In genomic region chr4:120066525-120067333, GRCh38 we compare ENCODE assay signal across 8 cellular contexts. TPM values are rescaled to one million over a fixed set of nuclear protein-coding genes. Genes with fewer than 3 reads are reported as not detected.
A peak's percentile ranks its signal among the peaks of the same experiment; 100 is the strongest.
DNase-seq lines count a peak whose midpoint lies in the region; ATAC-seq and TF ChIP-seq lines count a peak whose summit lies in the region.

TSS of gene MAD2L1 (minus strand) at chr4:120066848. CDS start at chr4:120066734, 114 bp downstream.

- no peaks in the 10 kb centered on the region for H3K9me3 Mint-ChIP-seq in IgD-negative memory B cell

- peak; percentile 80 for ATAC-seq in GM21529 (IDR thresholded peaks at IDR 0.05; ENCODE audit: unreplicated experiment)

- H3K27me3 Mint-ChIP-seq in IgD-negative memory B cell = no peaks in the 10 kb centered on the region

- peak within 1 kb of the TSS; percentile 91 to 99 (median 99) for H3K27ac Mint-ChIP-seq in IgD-negative memory B cell

- peak within 1 kb of the TSS; percentile 73 for H3K4me3 ChIP-seq in epithelial cell of esophagus (ENCODE audit: low read length)
- peak within 1 kb of the TSS; percentile 66 for H3K4me3 ChIP-seq in mononuclear cell (ENCODE audit: low read length)

- peaks cover 24% of the 10 kb centered on the region for H3K4me1 ChIP-seq in mononuclear cell (ENCODE audit: insufficient read depth, low read length)

- H3K36me3 Mint-ChIP-seq in IgD-negative memory B cell = peaks cover 3% of the 10 kb centered on the region

- H3K4me3 Mint-ChIP-seq in IgD-negative memory B cell = peak within 1 kb of the TSS; percentile 91 to 98 (median 98)

- H3K9me3 ChIP-seq in mononuclear cell (ENCODE audit: low read depth, low read length) = no peaks in the 10 kb centered on the region

- H3K27me3 ChIP-seq in mononuclear cell (ENCODE audit: insufficient read depth, low read length) = no peaks in the 10 kb centered on the region

- no peak for TF ChIP-seq CTCF in epithelial cell of esophagus (IDR thresholded peaks at IDR 0.05; ENCODE audit: insufficient read depth, low read depth, low read length, missing control alignments)

- H3K4me1 Mint-ChIP-seq in IgD-negative memory B cell = peaks cover 11 to 29% (median 17%) of the 10 kb centered on the region in 3 donors

- DNase-seq in DMS 273 treated with DMSO at 0.1 percent for 48 hours (lab: John Stamatoyannopoulos, UW) (peak; percentile 88), OCI-M2 (lab: John Stamatoyannopoulos, UW; ENCODE audit: unreplicated experiment) (peak; percentile 75), activated T-cell treated with anti-CD3 and anti-CD28 coated beads for 4 hours (peak; percentile 97), epithelial cell of esophagus (ENCODE audit: low read depth) (peak; percentile 99)
- DNase-seq in stimulated activated CD8-positive, alpha-beta memory T cell treated with anti-CD3 and anti-CD28 coated beads, Interleukin-4, amount 100 ng/mL, for 1 hour (ENCODE audit: low read depth in 2 of 2, low spot score in 1 of 2) = peak; percentile 95 to 98

RNA-seq across cellular contexts. Expression of gene MAD2L1, which starts in this region (rescaled TPM):
- polyA plus RNA-seq in IgD-negative memory B cell = 6.8 TPM
- 5.5 TPM for total RNA-seq in mononuclear cell

Comparison
In these comparisons a context has a peak if more than half of its experiments do, and no peak if none do; other contexts are left out.
1. Peak in every context shown above with its lines: DNase-seq, ATAC-seq and H3K4me3 ChIP-seq.